ENCODE assay signal across 15 cellular contexts in genomic region chr18:57839942-57840381, GRCh38. TPM values are rescaled to one million over a fixed set of nuclear protein-coding genes. Genes with fewer than 3 reads are reported as not detected.
DNase-seq lines count a peak whose midpoint lies in the region; ATAC-seq, FAIRE-seq and TF ChIP-seq lines count a peak whose summit lies in the region.
"Had no signal": no experiment of that assay in that cellular context is flagged by ENCODE, and none has a peak within 500 bp of the region (broad histone marks: within the 10 kb centered on the region; RNA-seq: fewer than 3 reads in every experiment).

No MANE protein-coding gene starts in this region.

- FAIRE-seq in urothelium cell line (lab: Jason Lieb, UNC) = no peak

- CTCF ChIA-PET in activated CD8-positive, alpha-beta T cell treated with anti-CD3 and anti-CD28 coated beads for 36 hours (lab: Charles Lee) = no interaction called here

- no peak overlapping the region for H3K4me3 ChIP-seq in SJSA1
- H3K4me3 ChIP-seq in fibroblast of lung (replicated peaks in 1 of 4; ENCODE audit: control extremely low read depth in 1 of 4, insufficient read depth in 1 of 4, low read depth in 3 of 4, low read length in 4 of 4) = no peak overlapping the region
- H3K4me3 ChIP-seq: colonic mucosa, ovary had no signal

- peaks cover 24% of the 10 kb centered on the region for H3K27me3 Mint-ChIP-seq in activated naive CD8-positive, alpha-beta T cell treated with anti-CD3 and anti-CD28 coated beads for 36 hours
- H3K27me3 Mint-ChIP-seq in activated naive CD8-positive, alpha-beta T cell treated with anti-CD3 and anti-CD28 coated beads, Interleukin-2, amount 50 U/mL, for 24 hours = peaks cover 36% of the 10 kb centered on the region
- H3K27me3 Mint-ChIP-seq in activated CD8-positive, alpha-beta T cell treated with anti-CD3 and anti-CD28 coated beads for 36 hours = peaks cover 36% of the 10 kb centered on the region
- H3K27me3 Mint-ChIP-seq: type B pancreatic cell had no signal

- H3K4me3 Mint-ChIP-seq in activated naive CD8-positive, alpha-beta T cell treated with anti-CD3 and anti-CD28 coated beads for 36 hours = no peak overlapping the region
- H3K4me3 Mint-ChIP-seq in activated naive CD8-positive, alpha-beta T cell treated with anti-CD3 and anti-CD28 coated beads, Interleukin-2, amount 50 U/mL, for 24 hours = no peak overlapping the region
- no peak overlapping the region for H3K4me3 Mint-ChIP-seq in activated CD8-positive, alpha-beta T cell treated with anti-CD3 and anti-CD28 coated beads for 36 hours
- H3K4me3 Mint-ChIP-seq: type B pancreatic cell had no signal

- no peaks in the 10 kb centered on the region for H3K27me3 ChIP-seq in SJSA1 (replicated peaks)
- H3K27me3 ChIP-seq in fibroblast of lung (ENCODE audit: control insufficient read depth, insufficient read depth, low read length) = no peaks in the 10 kb centered on the region
- H3K27me3 ChIP-seq: colonic mucosa, ovary had no signal

- H3K27ac ChIP-seq in SJSA1 (peak overlapping the region; percentile 66), fibroblast of lung (ENCODE audit: insufficient read depth, low read length) (peak overlapping the region; percentile 6)
- H3K27ac ChIP-seq: colonic mucosa, ovary had no signal

- H3K9me3 ChIP-seq in SJSA1 (replicated peaks) = no peaks in the 10 kb centered on the region
- H3K9me3 ChIP-seq in fibroblast of lung (ENCODE audit: control insufficient read depth, insufficient read depth, low read depth, low read length) = no peaks in the 10 kb centered on the region
- H3K9me3 ChIP-seq: colonic mucosa, ovary had no signal

- no peak for ATAC-seq in activated naive CD8-positive, alpha-beta T cell treated with anti-CD3 and anti-CD28 coated beads, Interleukin-2, amount 50 U/mL, for 24 hours
- no peak for ATAC-seq in activated CD8-positive, alpha-beta T cell treated with anti-CD3 and anti-CD28 coated beads for 36 hours
- ATAC-seq in GM19328 (IDR thresholded peaks at IDR 0.05; ENCODE audit: unreplicated experiment) (no peak), GM18498 (IDR thresholded peaks at IDR 0.05; ENCODE audit: unreplicated experiment) (no peak)

- H3K9me3 Mint-ChIP-seq in activated naive CD8-positive, alpha-beta T cell treated with anti-CD3 and anti-CD28 coated beads for 36 hours = peaks cover 3% of the 10 kb centered on the region
- no peaks in the 10 kb centered on the region for H3K9me3 Mint-ChIP-seq in activated naive CD8-positive, alpha-beta T cell treated with anti-CD3 and anti-CD28 coated beads, Interleukin-2, amount 50 U/mL, for 24 hours
- H3K9me3 Mint-ChIP-seq in activated CD8-positive, alpha-beta T cell treated with anti-CD3 and anti-CD28 coated beads for 36 hours = no peaks in the 10 kb centered on the region

- no peaks in the 10 kb centered on the region for H4K20me1 ChIP-seq in fibroblast of lung (ENCODE audit: control insufficient read depth, extremely low read depth, insufficient read depth, low read length)

- H2AFZ ChIP-seq in fibroblast of lung (ENCODE audit: low read length) = no peak overlapping the region

- no peak for TF ChIP-seq CTCF in fibroblast of lung (conservative IDR thresholded peaks at IDR 0.05 in 1 of 2, IDR thresholded peaks at IDR 0.05 in 1 of 2; ENCODE audit: low read depth in 1 of 2, low read length in 2 of 2)
- TF ChIP-seq CTCF in activated CD8-positive, alpha-beta T cell treated with anti-CD3 and anti-CD28 coated beads for 36 hours (IDR thresholded peaks at IDR 0.05) = no peak

- H3K36me3 ChIP-seq in SJSA1 (no peaks in the 10 kb centered on the region), fibroblast of lung (ENCODE audit: control insufficient read depth, insufficient read depth, low read length) (no peaks in the 10 kb centered on the region)
- H3K36me3 ChIP-seq: colonic mucosa, ovary had no signal

- H3K27ac Mint-ChIP-seq in activated naive CD8-positive, alpha-beta T cell treated with anti-CD3 and anti-CD28 coated beads for 36 hours = peak overlapping the region; percentile 8
- no peak overlapping the region for H3K27ac Mint-ChIP-seq in activated naive CD8-positive, alpha-beta T cell treated with anti-CD3 and anti-CD28 coated beads, Interleukin-2, amount 50 U/mL, for 24 hours
- H3K27ac Mint-ChIP-seq in activated CD8-positive, alpha-beta T cell treated with anti-CD3 and anti-CD28 coated beads for 36 hours = no peak overlapping the region
- H3K27ac Mint-ChIP-seq: type B pancreatic cell had no signal

- POLR2A ChIA-PET in activated CD8-positive, alpha-beta T cell treated with anti-CD3 and anti-CD28 coated beads for 36 hours (lab: Charles Lee) = no interaction called here

- peaks cover 18% of the 10 kb centered on the region for H3K4me1 ChIP-seq in SJSA1 (replicated peaks)
- peaks cover 8% of the 10 kb centered on the region for H3K4me1 ChIP-seq in fibroblast of lung (ENCODE audit: control insufficient read depth, extremely low read depth, insufficient read depth, low read length)
- H3K4me1 ChIP-seq: colonic mucosa had no signal

- DNase-seq in activated naive CD8-positive, alpha-beta T cell treated with anti-CD3 and anti-CD28 coated beads for 36 hours = no peak
- DNase-seq in activated naive CD8-positive, alpha-beta T cell treated with anti-CD3 and anti-CD28 coated beads, Interleukin-2, amount 50 U/mL, for 24 hours = no peak
- DNase-seq in SJSA1 (ENCODE audit: low read depth in 1 of 2, low spot score in 2 of 2) = peak in 1 of 2 experiments; percentile 50
- peak; percentile 62 to 85 for DNase-seq in fibroblast of lung (ENCODE audit: low read depth in 2 of 2)
- peak; percentile 6 for DNase-seq in urothelium cell line (ENCODE audit: low spot score)
- DNase-seq in activated CD8-positive, alpha-beta T cell treated with anti-CD3 and anti-CD28 coated beads for 36 hours = no peak
- DNase-seq: 8988T, colonic mucosa, DMS53, NCI-H2081, ovary had no signal

- no peak overlapping the region for H3K9ac ChIP-seq in fibroblast of lung (ENCODE audit: insufficient read depth, low read length)

- intact Hi-C loops in activated CD8-positive, alpha-beta T cell treated with anti-CD3 and anti-CD28 coated beads for 36 hours (cut with micrococcal nuclease) = loop anchor here (5.0 kb wide), 1 partner anchor 208 kb away; no protein-coding TSS in a partner anchor

- H3K79me2 ChIP-seq in fibroblast of lung (ENCODE audit: control insufficient read depth, insufficient read depth, low read length) = no peaks in the 10 kb centered on the region

- H3K4me1 Mint-ChIP-seq in activated naive CD8-positive, alpha-beta T cell treated with anti-CD3 and anti-CD28 coated beads for 36 hours = peaks cover 44% of the 10 kb centered on the region
- peaks cover 58% of the 10 kb centered on the region for H3K4me1 Mint-ChIP-seq in activated naive CD8-positive, alpha-beta T cell treated with anti-CD3 and anti-CD28 coated beads, Interleukin-2, amount 50 U/mL, for 24 hours
- H3K4me1 Mint-ChIP-seq in activated CD8-positive, alpha-beta T cell treated with anti-CD3 and anti-CD28 coated beads for 36 hours (ENCODE audit: low read depth) = peaks cover 44% of the 10 kb centered on the region

- peak overlapping the region; percentile 28 for H3K4me2 ChIP-seq in fibroblast of lung (ENCODE audit: extremely low read depth, insufficient read depth, low read length)

- H3K36me3 Mint-ChIP-seq in activated naive CD8-positive, alpha-beta T cell treated with anti-CD3 and anti-CD28 coated beads for 36 hours = peaks cover 3% of the 10 kb centered on the region
- no peaks in the 10 kb centered on the region for H3K36me3 Mint-ChIP-seq in activated naive CD8-positive, alpha-beta T cell treated with anti-CD3 and anti-CD28 coated beads, Interleukin-2, amount 50 U/mL, for 24 hours (ENCODE audit: low read depth)
- peaks cover 2% of the 10 kb centered on the region for H3K36me3 Mint-ChIP-seq in activated CD8-positive, alpha-beta T cell treated with anti-CD3 and anti-CD28 coated beads for 36 hours (ENCODE audit: low read depth)
- H3K36me3 Mint-ChIP-seq: type B pancreatic cell had no signal

RNA-seq across cellular contexts. Expression of gene ATP8B1, which starts 36.8 kb away (rescaled TPM):
- 1 to 10 TPM; 1.4 to 1.5 TPM for total RNA-seq in activated naive CD8-positive, alpha-beta T cell treated with anti-CD3 and anti-CD28 coated beads for 36 hours
- total RNA-seq in SJSA1 (2014; rRNA removed; shearing (Covaris generic)) = 7.5 and 12.4 TPM in 2 replicates
- total RNA-seq in fibroblast of lung = 53.4 and 109 TPM in 2 replicates
- 125 and 153 TPM in 2 replicates for polyA plus RNA-seq in fibroblast of lung
- 58.7 and 73.2 TPM in 2 replicates for polyA plus RNA-seq in fibroblast of lung (2012)
- polyA minus RNA-seq in fibroblast of lung (ENCODE audit: low replicate concordance) = 71.4 and 106 TPM in 2 replicates
- under 1 TPM; 0.18 to 0.38 TPM for total RNA-seq in activated CD8-positive, alpha-beta T cell treated with anti-CD3 and anti-CD28 coated beads for 36 hours
- total RNA-seq: T-helper 2 cell treated with Interferon-gamma antibody and Interleukin-4, amounts not matched to agents 100 ng/mL and 5 ng/mL, for 36 hours had no signal

Comparison
In these comparisons a context has a peak if more than half of its experiments do, and no peak if none do; other contexts are left out.
1. DNase-seq: peak in fibroblast of lung (2 of 2) and urothelium cell line (single experiment); none in activated naive CD8-positive, alpha-beta T cell treated with anti-CD3 and anti-CD28 coated beads for 36 hours (single experiment), activated naive CD8-positive, alpha-beta T cell treated with anti-CD3 and anti-CD28 coated beads, Interleukin-2, amount 50 U/mL, for 24 hours (single experiment) and activated CD8-positive, alpha-beta T cell treated with anti-CD3 and anti-CD28 coated beads for 36 hours (single experiment).